ENCODE assay signal across 10 cellular contexts in genomic region chr1:32339363-32339978, GRCh38. TPM values are rescaled to one million over a fixed set of nuclear protein-coding genes. Genes with fewer than 3 reads are reported as not detected.
A peak's percentile ranks its signal among the peaks of the same experiment; 100 is the strongest.
DNase-seq lines count a peak whose midpoint lies in the region; ATAC-seq and TF ChIP-seq lines count a peak whose summit lies in the region.
"Had no signal": no experiment of that assay in that cellular context is flagged by ENCODE, and none has a peak within 500 bp of the region (broad histone marks: within the 10 kb centered on the region; RNA-seq: fewer than 3 reads in every experiment).

No MANE protein-coding gene starts in this region.

- no peaks in the 10 kb centered on the region for H3K27me3 ChIP-seq in PC-3 (ENCODE audit: low read length)
- H3K27me3 ChIP-seq: Peyer's patch had no signal

- no peak overlapping the region for H3K9ac ChIP-seq in PC-3 (ENCODE audit: low read length)

- no peaks in the 10 kb centered on the region for H3K36me3 Mint-ChIP-seq in activated CD4-positive, alpha-beta memory T cell treated with anti-CD3 and anti-CD28 coated beads for 36 hours
- H3K36me3 Mint-ChIP-seq in activated CD4-positive, alpha-beta memory T cell treated with anti-CD3 and anti-CD28 coated beads, Interleukin-2, amount 10 ng/mL, durations not matched to agents 7 days and 5 days (ENCODE audit: low read depth), result peaks cover 4% of the 10 kb centered on the region
- peaks cover 8% of the 10 kb centered on the region for H3K36me3 Mint-ChIP-seq in central memory CD8-positive, alpha-beta T cell (ENCODE audit: insufficient read depth)

- H2AFZ ChIP-seq in PC-3 (ENCODE audit: low read length), result no peak overlapping the region

- no peak overlapping the region for H3K27ac ChIP-seq in PC-3 (ENCODE audit: low read length)
- H3K27ac ChIP-seq: Peyer's patch had no signal

- no peaks in the 10 kb centered on the region for H3K9me2 ChIP-seq in PC-3 (replicated peaks; ENCODE audit: low read length)

- H3K4me1 ChIP-seq in PC-3 (ENCODE audit: insufficient read depth, low read length), result peaks cover 40% of the 10 kb centered on the region

- no TSS peak for BruUV-seq in PC-3 (replicated peaks; lab: Mats Ljungman, UMichigan)

- intact Hi-C loops in activated CD4-positive, alpha-beta memory T cell treated with anti-CD3 and anti-CD28 coated beads for 36 hours (cut with micrococcal nuclease), result loop anchor here (1.0 to 5.0 kb wide), 6 partner anchors 12 to 402 kb away; partner anchors contain the start of genes BSDC1, HDAC1, PTP4A2 and RBBP4
- intact Hi-C loops in PC-3 (cut with micrococcal nuclease), result no loop called here

- H3K79me2 ChIP-seq in PC-3 (ENCODE audit: low read length), result peaks cover 10% of the 10 kb centered on the region

- POLR2A ChIA-PET in activated CD4-positive, alpha-beta memory T cell treated with anti-CD3 and anti-CD28 coated beads for 36 hours (lab: Charles Lee), result interaction anchor here (1.0 kb wide), 1 partner anchor 11 kb away, joined by 3 read pairs; no protein-coding TSS in a partner anchor
- POLR2A ChIA-PET in activated CD4-positive, alpha-beta memory T cell treated with anti-CD3 and anti-CD28 coated beads, Interleukin-2, amount 10 ng/mL, durations not matched to agents 7 days and 5 days (lab: Charles Lee), result interaction anchor here (1.5 kb wide), 1 partner anchor 14 kb away, joined by 3 read pairs; no protein-coding TSS in a partner anchor
- POLR2A ChIA-PET in PC-3 (lab: Charles Lee; ENCODE audit: unreplicated experiment), result no interaction called here

- peak; percentile 75 for DNase-seq in activated CD4-positive, alpha-beta memory T cell treated with anti-CD3 and anti-CD28 coated beads for 36 hours
- no peak for DNase-seq in activated CD4-positive, alpha-beta memory T cell treated with anti-CD3 and anti-CD28 coated beads, Interleukin-2, amount 10 ng/mL, durations not matched to agents 7 days and 5 days
- peak; percentile 65 for DNase-seq in PC-3
- DNase-seq in central memory CD8-positive, alpha-beta T cell (ENCODE audit: low spot score in 2 of 2), result no peak
- DNase-seq in stimulated activated CD4-positive, alpha-beta T cell treated with anti-CD3 and anti-CD28 coated beads, Interleukin-4, amount 100 ng/mL, for 1 hour, result peak; percentile 56
- DNase-seq in iPS-NIHi11 (ENCODE audit: low spot score), result no peak
- DNase-seq in KG1 (lab: John Stamatoyannopoulos, UW), result no peak
- no peak for DNase-seq in effector CD4-positive, alpha-beta T cell
- DNase-seq: ACHN had no signal

- H3K4me1 Mint-ChIP-seq in activated CD4-positive, alpha-beta memory T cell treated with anti-CD3 and anti-CD28 coated beads for 36 hours (ENCODE audit: low read depth), result peaks cover 39% of the 10 kb centered on the region
- peaks cover 40% of the 10 kb centered on the region for H3K4me1 Mint-ChIP-seq in activated CD4-positive, alpha-beta memory T cell treated with anti-CD3 and anti-CD28 coated beads, Interleukin-2, amount 10 ng/mL, durations not matched to agents 7 days and 5 days
- H3K4me1 Mint-ChIP-seq in central memory CD8-positive, alpha-beta T cell, result peaks cover 35% of the 10 kb centered on the region

- TF ChIP-seq CTCF in PC-3 (conservative IDR thresholded peaks at IDR 0.05; ENCODE audit: low read depth, low read length), result no peak

- no peaks in the 10 kb centered on the region for H3K27me3 Mint-ChIP-seq in activated CD4-positive, alpha-beta memory T cell treated with anti-CD3 and anti-CD28 coated beads for 36 hours
- H3K27me3 Mint-ChIP-seq in activated CD4-positive, alpha-beta memory T cell treated with anti-CD3 and anti-CD28 coated beads, Interleukin-2, amount 10 ng/mL, durations not matched to agents 7 days and 5 days, result peaks cover 9% of the 10 kb centered on the region
- no peaks in the 10 kb centered on the region for H3K27me3 Mint-ChIP-seq in central memory CD8-positive, alpha-beta T cell

- no peaks in the 10 kb centered on the region for H3K9me3 Mint-ChIP-seq in activated CD4-positive, alpha-beta memory T cell treated with anti-CD3 and anti-CD28 coated beads for 36 hours
- H3K9me3 Mint-ChIP-seq in activated CD4-positive, alpha-beta memory T cell treated with anti-CD3 and anti-CD28 coated beads, Interleukin-2, amount 10 ng/mL, durations not matched to agents 7 days and 5 days, result no peaks in the 10 kb centered on the region
- H3K9me3 Mint-ChIP-seq in central memory CD8-positive, alpha-beta T cell, result no peaks in the 10 kb centered on the region

- peaks cover 7% of the 10 kb centered on the region for H4K20me1 ChIP-seq in PC-3 (ENCODE audit: low read length)

- CTCF ChIA-PET in activated CD4-positive, alpha-beta memory T cell treated with anti-CD3 and anti-CD28 coated beads for 36 hours (lab: Charles Lee), result no interaction called here
- CTCF ChIA-PET in activated CD4-positive, alpha-beta memory T cell treated with anti-CD3 and anti-CD28 coated beads, Interleukin-2, amount 10 ng/mL, durations not matched to agents 7 days and 5 days (lab: Charles Lee), result no interaction called here
- CTCF ChIA-PET in PC-3 (lab: Charles Lee), result no interaction called here

- H3K36me3 ChIP-seq in PC-3 (ENCODE audit: low read depth, low read length), result no peaks in the 10 kb centered on the region; the same call in 1 of the 2 replicates
- H3K36me3 ChIP-seq: Peyer's patch had no signal

- H3K9me3 ChIP-seq in PC-3 (ENCODE audit: low read length), result no peaks in the 10 kb centered on the region
- H3K9me3 ChIP-seq: Peyer's patch had no signal

- H3F3A ChIP-seq in PC-3 (ENCODE audit: low read length, unreplicated experiment), result no peaks in the 10 kb centered on the region

- no peak overlapping the region for H3K4me3 Mint-ChIP-seq in activated CD4-positive, alpha-beta memory T cell treated with anti-CD3 and anti-CD28 coated beads for 36 hours
- H3K4me3 Mint-ChIP-seq in activated CD4-positive, alpha-beta memory T cell treated with anti-CD3 and anti-CD28 coated beads, Interleukin-2, amount 10 ng/mL, durations not matched to agents 7 days and 5 days, result no peak overlapping the region
- no peak overlapping the region for H3K4me3 Mint-ChIP-seq in central memory CD8-positive, alpha-beta T cell

- H3K27ac Mint-ChIP-seq in activated CD4-positive, alpha-beta memory T cell treated with anti-CD3 and anti-CD28 coated beads for 36 hours, result no peak overlapping the region
- no peak overlapping the region for H3K27ac Mint-ChIP-seq in activated CD4-positive, alpha-beta memory T cell treated with anti-CD3 and anti-CD28 coated beads, Interleukin-2, amount 10 ng/mL, durations not matched to agents 7 days and 5 days
- H3K27ac Mint-ChIP-seq in central memory CD8-positive, alpha-beta T cell (ENCODE audit: low read depth), result peak overlapping the region; percentile 35

- H3K4me2 ChIP-seq in PC-3 (ENCODE audit: low read length), result no peak overlapping the region

- no peak overlapping the region for H3K4me3 ChIP-seq in PC-3 (ENCODE audit: low read length)
- H3K4me3 ChIP-seq: Peyer's patch had no signal

- no peak for ATAC-seq in PC-3
- ATAC-seq in central memory CD8-positive, alpha-beta T cell (replicated peaks; ENCODE audit: extremely low read depth, poor library complexity, severe bottlenecking), result no peak

RNA-seq across cellular contexts. Expression of gene MARCKSL1, which starts 3.4 kb away (rescaled TPM):
- total RNA-seq in activated CD4-positive, alpha-beta memory T cell treated with anti-CD3 and anti-CD28 coated beads for 36 hours, result 10 to 100 TPM; 13.1 to 14.6 TPM
- total RNA-seq in activated CD4-positive, alpha-beta memory T cell treated with anti-CD3 and anti-CD28 coated beads, Interleukin-2, amount 10 ng/mL, durations not matched to agents 7 days and 5 days, result 10 to 100 TPM; 26.4 to 27.9 TPM
- total RNA-seq in PC-3 (2014; rRNA removed), result 159 and 176 TPM in 2 replicates

RNA-seq across cellular contexts. Expression of gene FAM229A, which starts 22.8 kb away (rescaled TPM):
- total RNA-seq in activated CD4-positive, alpha-beta memory T cell treated with anti-CD3 and anti-CD28 coated beads for 36 hours, result 1 to 10 TPM; 3.6 to 4.2 TPM
- 10 to 100 TPM; 10.6 to 11.8 TPM for total RNA-seq in activated CD4-positive, alpha-beta memory T cell treated with anti-CD3 and anti-CD28 coated beads, Interleukin-2, amount 10 ng/mL, durations not matched to agents 7 days and 5 days
- 3.0 and 3.7 TPM in 2 replicates for total RNA-seq in PC-3 (2014; rRNA removed)

RNA-seq across cellular contexts. Expression of gene TSSK3, which starts 22.9 kb away (rescaled TPM):
- total RNA-seq in activated CD4-positive, alpha-beta memory T cell treated with anti-CD3 and anti-CD28 coated beads for 36 hours, result under 1 TPM; 0.69 to 0.90 TPM
- total RNA-seq in activated CD4-positive, alpha-beta memory T cell treated with anti-CD3 and anti-CD28 coated beads, Interleukin-2, amount 10 ng/mL, durations not matched to agents 7 days and 5 days, result 1 to 10 TPM in 1 of 2 experiments, under 1 TPM in 1; 0.70 to 1.0 TPM
- not detected in 2 replicates for total RNA-seq in PC-3 (2014; rRNA removed)

RNA-seq across cellular contexts. Expression of gene HDAC1, which starts 47.6 kb away (rescaled TPM):
- 100 to 1,000 TPM; 136 to 139 TPM for total RNA-seq in activated CD4-positive, alpha-beta memory T cell treated with anti-CD3 and anti-CD28 coated beads for 36 hours
- 100 to 1,000 TPM; 180 to 185 TPM for total RNA-seq in activated CD4-positive, alpha-beta memory T cell treated with anti-CD3 and anti-CD28 coated beads, Interleukin-2, amount 10 ng/mL, durations not matched to agents 7 days and 5 days
- total RNA-seq in PC-3 (2014; rRNA removed), result 182 and 184 TPM in 2 replicates

RNA-seq across cellular contexts. Expression of gene BSDC1, which starts 54.8 kb away (rescaled TPM):
- 10 to 100 TPM; 32.1 to 33.2 TPM for total RNA-seq in activated CD4-positive, alpha-beta memory T cell treated with anti-CD3 and anti-CD28 coated beads for 36 hours
- 10 to 100 TPM; 52.5 to 52.6 TPM for total RNA-seq in activated CD4-positive, alpha-beta memory T cell treated with anti-CD3 and anti-CD28 coated beads, Interleukin-2, amount 10 ng/mL, durations not matched to agents 7 days and 5 days
- total RNA-seq in PC-3 (2014; rRNA removed), result 59.8 and 68.5 TPM in 2 replicates

Comparison
In these comparisons a context has a peak if more than half of its experiments do, and no peak if none do; other contexts are left out.
1. DNase-seq: peak in activated CD4-positive, alpha-beta memory T cell treated with anti-CD3 and anti-CD28 coated beads for 36 hours (single experiment), PC-3 (single experiment) and stimulated activated CD4-positive, alpha-beta T cell treated with anti-CD3 and anti-CD28 coated beads, Interleukin-4, amount 100 ng/mL, for 1 hour (single experiment); none in activated CD4-positive, alpha-beta memory T cell treated with anti-CD3 and anti-CD28 coated beads, Interleukin-2, amount 10 ng/mL, durations not matched to agents 7 days and 5 days (single experiment), central memory CD8-positive, alpha-beta T cell (0 of 2), iPS-NIHi11 (single experiment), KG1 (single experiment) and effector CD4-positive, alpha-beta T cell (single experiment).